Comparison of ENCODE assay signal across 12 cellular contexts in the genomic region with DNA sequence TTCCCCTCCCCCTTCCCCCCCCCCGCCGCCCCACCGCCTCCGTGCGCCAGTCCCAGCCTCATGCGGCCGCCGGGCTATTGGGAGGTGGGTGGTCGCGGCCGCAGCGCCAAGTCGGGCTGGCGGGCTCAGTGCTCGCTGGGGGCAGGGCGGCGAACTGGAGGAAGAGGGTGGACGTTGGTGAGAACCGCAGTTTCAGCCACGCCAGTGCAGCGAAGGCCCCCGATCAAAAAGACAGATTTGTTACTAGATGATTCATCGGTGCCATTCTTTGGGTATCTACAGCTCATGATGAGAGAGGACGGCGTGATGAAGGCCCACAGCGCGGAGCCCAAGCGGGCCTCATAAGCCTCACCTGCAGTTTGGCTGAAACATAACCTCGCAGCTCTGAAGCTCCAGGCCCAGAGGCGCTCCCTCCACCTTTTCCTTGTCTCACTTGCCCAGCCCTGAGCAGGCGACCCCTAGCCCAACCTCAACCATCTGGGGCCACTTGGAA. TPM values are rescaled to one million over a fixed set of nuclear protein-coding genes. Genes with fewer than 3 reads are reported as not detected.
DNase-seq lines count a peak whose midpoint lies in the region; ATAC-seq, FAIRE-seq and TF ChIP-seq lines count a peak whose summit lies in the region.
"Had no signal": no experiment of that assay in that cellular context is flagged by ENCODE, and none has a peak within 500 bp of the region (broad histone marks: within the 10 kb centered on the region; RNA-seq: fewer than 3 reads in every experiment).

No MANE protein-coding gene starts in this region.

- H2BK5ac ChIP-seq in mesendoderm (ENCODE audit: low read length), result no peak overlapping the region

- H2AK5ac ChIP-seq in mesendoderm (ENCODE audit: low read length), result no peak overlapping the region

- H4K8ac ChIP-seq in mesendoderm (ENCODE audit: low read depth, low read length), result no peak overlapping the region

- peak overlapping the region; percentile 1 for H3K18ac ChIP-seq in mesendoderm (ENCODE audit: low read length)

- no peaks in the 10 kb centered on the region for H3K27me3 ChIP-seq in adipocyte (replicated peaks; ENCODE audit: control insufficient read depth, insufficient read depth, low read length)
- H3K27me3 ChIP-seq in mesendoderm (ENCODE audit: insufficient read depth, low read length, poor library complexity), result no peaks in the 10 kb centered on the region
- H3K27me3 ChIP-seq: spleen had no signal

- WGBS in mesendoderm (ENCODE audit: extremely low coverage, insufficient coverage, low lambda C conversion rate), result no CpG with 5 or more reads among the region's 31 CpGs

- no peaks in the 10 kb centered on the region for H3K36me3 Mint-ChIP-seq in Calu3 (ENCODE audit: insufficient read depth, unreplicated experiment)

- no TSS peak for BruUV-seq in Calu3 (replicated peaks; lab: Mats Ljungman, UMichigan)

- no peak for FAIRE-seq in GM12891 (lab: Jason Lieb, UNC)

- H3K4me1 Mint-ChIP-seq in Calu3 (ENCODE audit: low read depth, unreplicated experiment), result no peaks in the 10 kb centered on the region

- H2BK15ac ChIP-seq in mesendoderm (replicated peaks; ENCODE audit: low read depth), result no peak overlapping the region

- intact Hi-C loops in Calu3 (cut with micrococcal nuclease; ENCODE audit: unreplicated experiment), result no loop called here

- no peaks in the 10 kb centered on the region for H3K9me3 ChIP-seq in adipocyte (ENCODE audit: control insufficient read depth, low read length)
- H3K9me3 ChIP-seq: mucosa of descending colon, spleen had no signal

- H3K9me3 Mint-ChIP-seq in Calu3 (ENCODE audit: low read depth, unreplicated experiment), result no peaks in the 10 kb centered on the region

- no peak overlapping the region for H4K5ac ChIP-seq in mesendoderm (ENCODE audit: low read length)

- peak overlapping the region; percentile 67 for H3K27ac ChIP-seq in mesendoderm (ENCODE audit: low read depth, low read length)
- H3K27ac ChIP-seq: spleen had no signal

- no peak for TF ChIP-seq POLR2A in GM12891 (IDR thresholded peaks at IDR 0.05; ENCODE audit: low read depth, low read length)

- no peaks in the 10 kb centered on the region for H3K79me1 ChIP-seq in mesendoderm (ENCODE audit: low read length)

- H3K4me3 ChIP-seq in adipocyte (ENCODE audit: low read length) (no peak overlapping the region), mesendoderm (ENCODE audit: low read length) (no peak overlapping the region)
- H3K4me3 ChIP-seq: mucosa of descending colon, spleen had no signal

- no peak for ATAC-seq in GM19023 (IDR thresholded peaks at IDR 0.05; ENCODE audit: unreplicated experiment)
- ATAC-seq: mucosa of descending colon had no signal

- H3K27ac Mint-ChIP-seq in Calu3 (ENCODE audit: unreplicated experiment), result no peak overlapping the region

- no peak overlapping the region for H3K4me2 ChIP-seq in mesendoderm (ENCODE audit: low read length)

- H3K4me1 ChIP-seq in adipocyte (ENCODE audit: control insufficient read depth, insufficient read depth, low read length) (no peaks in the 10 kb centered on the region), mesendoderm (ENCODE audit: control insufficient read depth, low read depth, low read length) (peaks cover 2% of the 10 kb centered on the region)

- H3K4ac ChIP-seq in mesendoderm (ENCODE audit: low read depth, low read length), result peak overlapping the region; percentile 27

- H3K27me3 Mint-ChIP-seq in Calu3 (ENCODE audit: unreplicated experiment), result no peaks in the 10 kb centered on the region

- CTCF ChIA-PET in Calu3 (lab: Charles Lee), result no interaction called here

- TF ChIP-seq CTCF in Calu3 (IDR thresholded peaks at IDR 0.05; ENCODE audit: unreplicated experiment), result no peak

- H3K4me3 Mint-ChIP-seq in Calu3 (ENCODE audit: low read depth, unreplicated experiment), result no peak overlapping the region

- no peak overlapping the region for H3K23ac ChIP-seq in mesendoderm (ENCODE audit: low read length)

- DNase-seq in stimulated activated CD4-positive, alpha-beta T cell treated with anti-CD3 and anti-CD28 coated beads, Interleukin-4, amount 100 ng/mL, for 24 hours, result peak; percentile 8
- no peak for DNase-seq in stimulated activated CD4-positive, alpha-beta T cell treated with anti-CD3 and anti-CD28 coated beads, Interleukin-2, amount 100 ng/mL, for 48 hours
- DNase-seq in adipocyte (ENCODE audit: low read depth) (peak; percentile 16), mesendoderm (peak; percentile 66), Calu3 (no peak), GM12891 (ENCODE audit: insufficient read length, low spot score) (no peak), anterior cingulate cortex (lab: John Stamatoyannopoulos, UW) (no peak)
- DNase-seq: caudate nucleus, NCI-H446, spleen had no signal

- no peak overlapping the region for H2BK120ac ChIP-seq in mesendoderm (ENCODE audit: low read depth, low read length)

- H3K36me3 ChIP-seq in adipocyte (ENCODE audit: control insufficient read depth, insufficient read depth, low read length, severe bottlenecking) (peaks cover 14% of the 10 kb centered on the region), mesendoderm (ENCODE audit: control insufficient read depth, insufficient read depth, low read length) (peaks cover 4% of the 10 kb centered on the region)

- peak overlapping the region; percentile 49 for H3K56ac ChIP-seq in mesendoderm (ENCODE audit: low read length)

- no peaks in the 10 kb centered on the region for H3K79me2 ChIP-seq in mesendoderm (ENCODE audit: control insufficient read depth, insufficient read depth, low read length)

- H3K9ac ChIP-seq in adipocyte (ENCODE audit: low read length), result no peak overlapping the region
- H3K9ac ChIP-seq in mesendoderm (ENCODE audit: low read length), result no peak overlapping the region

TF ChIP-seq in GM12891, 5 proteins besides CTCF, POLR2A, EP300 and RAD21:
- no peak for TF ChIP-seq POU2F2 (IDR thresholded peaks at IDR 0.05; ENCODE audit: low read depth, low read length)
- no peak for TF ChIP-seq TAF1 (IDR thresholded peaks at IDR 0.05; ENCODE audit: low read depth, low read length)
- no peak for TF ChIP-seq SPI1 (IDR thresholded peaks at IDR 0.05; ENCODE audit: low read depth, low read length)
- no peak for TF ChIP-seq POLR2AphosphoS5 (IDR thresholded peaks at IDR 0.05; ENCODE audit: low read depth, low read length)
- TF ChIP-seq PAX5 (IDR thresholded peaks at IDR 0.05; ENCODE audit: insufficient read depth, low read length, severe bottlenecking), result no peak

RNA-seq across cellular contexts. Expression of gene SLC2A3, which starts 20.0 kb away (rescaled TPM):
- polyA plus RNA-seq in mesendoderm (2013, experiment 1 of 2), result 1,217 TPM
- polyA plus RNA-seq in mesendoderm (2013, experiment 2 of 2), result 1,204 TPM
- 0.37 TPM in 1 of 2 replicates, not detected in the other for total RNA-seq in Calu3 (2022)
- polyA plus RNA-seq in GM12891 (2012; ENCODE audit: low read depth, missing spikeins), result 25.8 TPM

RNA-seq across cellular contexts. Expression of gene SLC2A14, which starts 43.2 kb away (rescaled TPM):
- polyA plus RNA-seq in mesendoderm (2013, experiment 1 of 2), result 10.5 TPM
- polyA plus RNA-seq in mesendoderm (2013, experiment 2 of 2), result 9.8 TPM
- total RNA-seq in Calu3 (2022), result not detected in 2 replicates
- polyA plus RNA-seq in GM12891 (2012; ENCODE audit: low read depth, missing spikeins), result 0.13 TPM
- polyA plus RNA-seq: spleen had no signal

Comparison
In these comparisons a context has a peak if more than half of its experiments do, and no peak if none do; other contexts are left out.
1. DNase-seq: peak in stimulated activated CD4-positive, alpha-beta T cell treated with anti-CD3 and anti-CD28 coated beads, Interleukin-4, amount 100 ng/mL, for 24 hours (single experiment), adipocyte (single experiment) and mesendoderm (single experiment); none in stimulated activated CD4-positive, alpha-beta T cell treated with anti-CD3 and anti-CD28 coated beads, Interleukin-2, amount 100 ng/mL, for 48 hours (0 of 2), Calu3 (single experiment), GM12891 (single experiment) and anterior cingulate cortex (0 of 58).